In genomic region chr2:46824611-46825010, GRCh38 we compare ENCODE assay signal across 22 cellular contexts.
"Had no signal": no experiment of that assay in that cellular context is flagged by ENCODE, and none has a peak within 500 bp of the region (broad histone marks: within the 10 kb centered on the region; RNA-seq: fewer than 3 reads in every experiment).

No MANE protein-coding gene starts in this region.

- H3K36me3 ChIP-seq: left ventricle myocardium inferior, thyroid gland had no signal

- H3K9me3 Mint-ChIP-seq: activated naive CD8-positive, alpha-beta T cell treated with anti-CD3 and anti-CD28 coated beads, Interleukin-2, amount 50 U/mL, for 24 hours; activated T-cell treated with anti-CD3 and anti-CD28 coated beads, Interleukin-2, amount 50 U/mL, for 72 hours; natural killer cell treated with Interleukin-12 subunit alpha and Interleukin-12 subunit beta and Interleukin-15 and Interleukin-18, amount 100 ng/mL, for 72 hours had no signal

- H3K27ac ChIP-seq: epithelial cell of prostate, left ventricle myocardium inferior, parathyroid adenoma, thyroid gland had no signal

- H3K4me1 ChIP-seq: parathyroid adenoma, thyroid gland had no signal

- H3K36me3 Mint-ChIP-seq: immature natural killer cell; natural killer cell treated with Interleukin-12 subunit alpha and Interleukin-12 subunit beta and Interleukin-15 and Interleukin-18, amount 100 ng/mL, for 72 hours had no signal

- H3K4me3 Mint-ChIP-seq: activated naive CD8-positive, alpha-beta T cell treated with anti-CD3 and anti-CD28 coated beads, Interleukin-2, amount 50 U/mL, for 24 hours; activated T-cell treated with anti-CD3 and anti-CD28 coated beads, Interleukin-2, amount 50 U/mL, for 72 hours; immature natural killer cell; natural killer cell treated with Interleukin-12 subunit alpha and Interleukin-12 subunit beta and Interleukin-15 and Interleukin-18, amount 100 ng/mL, for 72 hours had no signal

- H2AFZ ChIP-seq: parathyroid adenoma had no signal

- H3K27ac Mint-ChIP-seq: activated naive CD8-positive, alpha-beta T cell treated with anti-CD3 and anti-CD28 coated beads, Interleukin-2, amount 50 U/mL, for 24 hours; activated T-cell treated with anti-CD3 and anti-CD28 coated beads, Interleukin-2, amount 50 U/mL, for 72 hours; immature natural killer cell; natural killer cell treated with Interleukin-12 subunit alpha and Interleukin-12 subunit beta and Interleukin-15 and Interleukin-18, amount 100 ng/mL, for 72 hours had no signal

- H3K79me2 ChIP-seq: parathyroid adenoma had no signal

- H3K4me1 Mint-ChIP-seq: activated naive CD8-positive, alpha-beta T cell treated with anti-CD3 and anti-CD28 coated beads, Interleukin-2, amount 50 U/mL, for 24 hours; immature natural killer cell had no signal

- H3K9me3 ChIP-seq: left ventricle myocardium inferior, thyroid gland had no signal

- FAIRE-seq: urothelium cell line had no signal

- H3K27me3 ChIP-seq: thyroid gland had no signal

- ATAC-seq: activated naive CD8-positive, alpha-beta T cell treated with anti-CD3 and anti-CD28 coated beads, Interleukin-2, amount 50 U/mL, for 24 hours; activated T-cell treated with anti-CD3 and anti-CD28 coated beads, Interleukin-2, amount 50 U/mL, for 72 hours; natural killer cell treated with Interleukin-12 subunit alpha and Interleukin-12 subunit beta and Interleukin-15 and Interleukin-18, amount 100 ng/mL, for 72 hours; right cardiac atrium had no signal

- H3K27me3 Mint-ChIP-seq: activated naive CD8-positive, alpha-beta T cell treated with anti-CD3 and anti-CD28 coated beads, Interleukin-2, amount 50 U/mL, for 24 hours had no signal

- H3K9ac ChIP-seq: parathyroid adenoma had no signal

- DNase-seq: activated CD4-positive, alpha-beta T cell treated with anti-CD3 and anti-CD28 coated beads for 1 hour; activated CD4-positive, alpha-beta T cell treated with anti-CD3 and anti-CD28 coated beads, Interleukin-2, amount 50 U/mL, for 1 hour; activated CD8-positive, alpha-beta memory T cell treated with anti-CD3 and anti-CD28 coated beads, Interleukin-2, amount 50 U/mL, for 4 hours; activated gamma-delta T cell; activated naive CD4-positive, alpha-beta T cell treated with anti-CD3 and anti-CD28 coated beads, Interleukin-2, amount 50 U/mL, for 16 hours; activated naive CD8-positive, alpha-beta T cell treated with anti-CD3 and anti-CD28 coated beads, Interleukin-2, amount 50 U/mL, for 24 hours; activated T-cell treated with anti-CD3 and anti-CD28 coated beads, Interleukin-2, amount 50 U/mL, for 72 hours; caudate nucleus; effector memory CD4-positive, alpha-beta T cell; foreskin fibroblast; immature natural killer cell; kidney glomerular epithelial cell; left ventricle myocardium inferior; right cardiac atrium; stimulated activated CD4-positive, alpha-beta T cell treated with anti-CD3 and anti-CD28 coated beads, Interleukin-4, amount 100 ng/mL, for 24 hours; stimulated activated naive CD4-positive, alpha-beta T cell treated with Interleukin-2 at 50 U/mL for 16 hours; T-helper 9 cell; thyroid gland had no signal

- H3K4me3 ChIP-seq: left ventricle myocardium inferior, thyroid gland had no signal
